ENCODE assay signal across 1 cellular context in genomic region chr13:98547455-98547854, GRCh38.
TF ChIP-seq lines count a peak whose summit lies in the region.

No MANE protein-coding gene starts in this region.

TF ChIP-seq in IMR-90, 13 proteins besides CTCF, POLR2A, EP300 and RAD21:
- no peak for TF ChIP-seq ELK1 (IDR thresholded peaks at IDR 0.05; ENCODE audit: borderline replicate concordance, low read depth, low read length)
- TF ChIP-seq FOS (IDR thresholded peaks at IDR 0.05; ENCODE audit: low read depth, low read length): no peak
- TF ChIP-seq RFX5 (IDR thresholded peaks at IDR 0.05; ENCODE audit: low read depth, low read length): no peak
- no peak for TF ChIP-seq CEBPB (IDR thresholded peaks at IDR 0.05; ENCODE audit: low read depth, low read length)
- TF ChIP-seq MAZ (IDR thresholded peaks at IDR 0.05; ENCODE audit: borderline replicate concordance, low read depth, low read length): no peak
- TF ChIP-seq RCOR1 (IDR thresholded peaks at IDR 0.05; ENCODE audit: insufficient replicate concordance, low read length): no peak
- TF ChIP-seq SMC3 (IDR thresholded peaks at IDR 0.05; ENCODE audit: low read depth, low read length): no peak
- no peak for TF ChIP-seq MXI1 (IDR thresholded peaks at IDR 0.05; ENCODE audit: borderline replicate concordance, low read depth, low read length)
- TF ChIP-seq BHLHE40 (IDR thresholded peaks at IDR 0.05; ENCODE audit: low read depth, low read length): no peak
- no peak for TF ChIP-seq USF2 (IDR thresholded peaks at IDR 0.05; ENCODE audit: low read depth, low read length)
- no peak for TF ChIP-seq NFE2L2 (IDR thresholded peaks at IDR 0.05; ENCODE audit: low read depth, low read length)
- TF ChIP-seq CHD1 (IDR thresholded peaks at IDR 0.05; ENCODE audit: low read depth, low read length): no peak
- no peak for TF ChIP-seq MAFK (IDR thresholded peaks at IDR 0.05; ENCODE audit: low read depth, low read length)
